In genomic region chr10:97320480-97321031, GRCh38 we compare ENCODE assay signal across 8 cellular contexts. TPM values are rescaled to one million over a fixed set of nuclear protein-coding genes. Genes with fewer than 3 reads are reported as not detected.
DNase-seq lines count a peak whose midpoint lies in the region; ATAC-seq and TF ChIP-seq lines count a peak whose summit lies in the region.

No MANE protein-coding gene starts in this region.

- H3K9me3 ChIP-seq in right lobe of liver (no peaks in the 10 kb centered on the region), thymus (ENCODE audit: control insufficient read depth) (no peaks in the 10 kb centered on the region)

- no peaks in the 10 kb centered on the region for H3K9me3 Mint-ChIP-seq in brain

- ATAC-seq in right lobe of liver (peak; percentile 7 to 16 (median 14)), HG02852 (IDR thresholded peaks at IDR 0.05; ENCODE audit: unreplicated experiment) (no peak), GM19455 (IDR thresholded peaks at IDR 0.05; ENCODE audit: unreplicated experiment) (no peak)

- H3K27me3 ChIP-seq in right lobe of liver (no peaks in the 10 kb centered on the region), thymus (ENCODE audit: control insufficient read depth, insufficient read depth) (no peaks in the 10 kb centered on the region)

- DNase-seq in AG10803 (ENCODE audit: low read depth) (no peak), NCI-H69 (lab: John Stamatoyannopoulos, UW) (peak; percentile 34), right lobe of liver (peak; percentile 45 to 69 (median 63)), NCI-H774 (lab: John Stamatoyannopoulos, UW) (no peak)

- H3K4me3 ChIP-seq in AG10803 (ENCODE audit: low read length) (peak overlapping the region; percentile 81), right lobe of liver (peak overlapping the region; percentile 70 to 77 (median 72)), thymus (ENCODE audit: low read length) (peak overlapping the region; percentile 81)

- H3K36me3 Mint-ChIP-seq in brain, result no peaks in the 10 kb centered on the region

- H3K4me3 Mint-ChIP-seq in brain, result peak overlapping the region; percentile 82 to 87 (median 83)

- WGBS in right lobe of liver (ENCODE audit: insufficient coverage, low coverage, low lambda C conversion rate, missing lambda C conversion rate), result under 1% methylated on average over 18 of the region's 24 CpGs
- WGBS in thymus, result 7% methylated on average over 24 of the region's 24 CpGs

- no peak for TF ChIP-seq CTCF in AG10803 (conservative IDR thresholded peaks at IDR 0.05; ENCODE audit: low read length)
- no peak for TF ChIP-seq CTCF in brain (conservative IDR thresholded peaks at IDR 0.05)
- no peak for TF ChIP-seq CTCF in right lobe of liver (IDR thresholded peaks at IDR 0.05)

- TF ChIP-seq POLR2A in right lobe of liver (IDR thresholded peaks at IDR 0.05), result peak; percentile 2

- intact Hi-C loops in right lobe of liver (cut with DNase I), result loop anchor here in 1 of 2 donors (10.0 kb wide), 1 partner anchor 46 kb away; no protein-coding TSS in a partner anchor

- peak overlapping the region; percentile 99 to 100 (median 100) for H3K27ac ChIP-seq in right lobe of liver
- no peak overlapping the region for H3K27ac ChIP-seq in thymus (ENCODE audit: low read depth)

- H3K36me3 ChIP-seq in right lobe of liver, result no peaks in the 10 kb centered on the region
- no peaks in the 10 kb centered on the region for H3K36me3 ChIP-seq in thymus (ENCODE audit: control insufficient read depth, insufficient read depth)

- peaks cover 28% of the 10 kb centered on the region for H3K27me3 Mint-ChIP-seq in brain

- H3K27ac Mint-ChIP-seq in brain, result peak overlapping the region in 3 of 5 experiments; percentile 72 to 86 (median 74)

- peaks cover 48% of the 10 kb centered on the region for H3K4me1 Mint-ChIP-seq in brain

- H3K4me1 ChIP-seq in right lobe of liver (peaks cover 0 to 18% (median 3%) of the 10 kb centered on the region in 4 donors), thymus (ENCODE audit: control insufficient read depth, insufficient read depth, low read length) (peaks cover 10% of the 10 kb centered on the region)

RNA-seq across cellular contexts. Expression of gene FRAT1, which starts 1.5 kb away (rescaled TPM):
- polyA plus RNA-seq in brain (ENCODE audit: insufficient read depth, low read depth, low replicate concordance) (5.0 TPM), thymus (6.3 TPM)
- total RNA-seq in right lobe of liver, result 1 to 10 TPM; 3.5 to 8.5 (median 7.4) TPM

RNA-seq across cellular contexts. Expression of gene FRAT2, which starts 14.0 kb away (rescaled TPM):
- polyA plus RNA-seq in brain (ENCODE audit: insufficient read depth, low read depth, low replicate concordance) (12.3 TPM), thymus (13.1 TPM)
- total RNA-seq in right lobe of liver, result 10 to 100 TPM in 2 of 6 experiments, 1 to 10 TPM in 4; 8.3 to 11.4 (median 9.7) TPM

RNA-seq across cellular contexts. Expression of gene ARHGAP19, which starts 28.1 kb away (rescaled TPM):
- polyA plus RNA-seq in brain (ENCODE audit: insufficient read depth, low read depth, low replicate concordance), result 7.6 TPM
- total RNA-seq in right lobe of liver, result 1 to 10 TPM; 2.3 to 5.5 (median 3.4) TPM
- 5.8 TPM for polyA plus RNA-seq in thymus

Comparison
In these comparisons a context has a peak if more than half of its experiments do, and no peak if none do; other contexts are left out.
1. DNase-seq: peak in NCI-H69 (single experiment) and right lobe of liver (3 of 3); none in AG10803 (single experiment) and NCI-H774 (single experiment).
2. ATAC-seq: peak in right lobe of liver (4 of 4); none in HG02852 (single experiment) and GM19455 (single experiment).
3. Peak in every context shown above with its lines, with median percentiles within 50 percentile points of each other: H3K4me3 ChIP-seq.